In the genomic region with DNA sequence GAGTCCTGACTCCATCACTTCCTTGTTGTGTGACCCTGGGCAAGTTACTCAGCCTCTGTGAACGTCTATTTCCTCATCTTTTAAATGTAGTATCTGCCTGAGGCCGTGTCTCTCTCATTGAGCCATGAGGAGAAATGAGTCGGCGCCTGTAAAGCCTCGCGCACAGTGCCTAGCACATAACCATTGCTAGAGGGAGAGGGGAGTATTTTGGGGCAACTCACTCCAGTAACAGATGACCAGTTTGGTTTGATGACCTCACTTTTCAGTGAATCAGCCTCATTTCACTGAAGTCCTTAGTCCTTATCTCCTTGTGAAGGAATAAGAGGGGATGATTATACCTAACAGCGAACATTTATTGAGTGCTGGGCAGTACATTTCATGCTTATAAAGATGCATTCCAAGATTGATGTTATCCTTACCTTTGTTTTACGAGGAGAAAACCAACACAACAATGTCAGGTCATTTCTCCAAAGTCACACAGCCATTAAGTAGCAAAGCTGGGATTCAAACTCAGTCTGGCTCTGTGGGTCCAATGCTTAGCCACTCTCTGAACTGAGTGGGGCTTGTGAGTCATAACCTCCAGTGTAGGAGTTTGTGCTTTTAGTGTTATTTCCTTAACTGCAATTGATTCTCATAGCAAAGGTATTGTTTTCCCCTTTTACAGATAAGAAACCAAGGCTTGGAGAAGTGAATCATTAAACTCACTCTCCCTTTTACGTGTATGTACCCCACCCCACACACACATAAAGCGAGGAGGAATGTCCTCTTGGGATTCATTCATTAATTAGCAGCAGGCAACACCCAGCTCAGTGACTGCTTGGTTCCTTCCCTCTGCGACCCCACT, we compare ENCODE assay signal across 8 cellular contexts. TPM values are rescaled to one million over a fixed set of nuclear protein-coding genes. Genes with fewer than 3 reads are reported as not detected.
A peak's percentile ranks its signal among the peaks of the same experiment; 100 is the strongest.
DNase-seq lines count a peak whose midpoint lies in the region; ATAC-seq, FAIRE-seq and TF ChIP-seq lines count a peak whose summit lies in the region.

No MANE protein-coding gene starts in this region.

- no peaks in the 10 kb centered on the region for H3K4me1 Mint-ChIP-seq in immature natural killer cell

- peak; percentile 44 for DNase-seq in activated naive CD4-positive, alpha-beta T cell treated with Interleukin-2 at 50 U/mL for 16 hours
- no peak for DNase-seq in activated naive CD4-positive, alpha-beta T cell (lab: John Stamatoyannopoulos, UW)
- peak; percentile 85 for DNase-seq in RCC 7860 (ENCODE audit: low spot score)
- DNase-seq in epithelial cell of esophagus (ENCODE audit: low read depth): peak; percentile 98
- peak; percentile 12 to 13 for DNase-seq in stimulated activated CD4-positive, alpha-beta T cell treated with anti-CD3 and anti-CD28 coated beads, Interleukin-4, amount 100 ng/mL, for 4 hours
- DNase-seq in immature natural killer cell: no peak

- H3K9me3 Mint-ChIP-seq in immature natural killer cell: no peaks in the 10 kb centered on the region

- TF ChIP-seq CTCF in epithelial cell of esophagus (IDR thresholded peaks at IDR 0.05; ENCODE audit: insufficient read depth, low read depth, low read length, missing control alignments): no peak

- no peak for ATAC-seq in HG03469 (IDR thresholded peaks at IDR 0.05; ENCODE audit: unreplicated experiment)
- no peak for ATAC-seq in HG03097 (IDR thresholded peaks at IDR 0.05; ENCODE audit: low FRiP score, unreplicated experiment)

- no peak overlapping the region for H3K4me3 Mint-ChIP-seq in immature natural killer cell

- FAIRE-seq in RCC 7860 (lab: Jason Lieb, UNC): peak; percentile 33

- no peaks in the 10 kb centered on the region for H3K36me3 Mint-ChIP-seq in immature natural killer cell

- H3K27ac Mint-ChIP-seq in immature natural killer cell: no peak overlapping the region

- H3K4me3 ChIP-seq in epithelial cell of esophagus (ENCODE audit: low read length): no peak overlapping the region

- peaks cover 0 to 4% (median 2%) of the 10 kb centered on the region in 3 donors for H3K27me3 Mint-ChIP-seq in immature natural killer cell (ENCODE audit: low read depth in 3 of 3)

RNA-seq across cellular contexts. Expression of a gene that starts 25.9 kb away (rescaled TPM):
- under 1 TPM; 0.18 to 0.48 (median 0.47) TPM for polyA plus RNA-seq in immature natural killer cell

Comparison
In these comparisons a context has a peak if more than half of its experiments do, and no peak if none do; other contexts are left out.
1. DNase-seq: peak in activated naive CD4-positive, alpha-beta T cell treated with Interleukin-2 at 50 U/mL for 16 hours (single experiment), RCC 7860 (single experiment), epithelial cell of esophagus (single experiment) and stimulated activated CD4-positive, alpha-beta T cell treated with anti-CD3 and anti-CD28 coated beads, Interleukin-4, amount 100 ng/mL, for 4 hours (2 of 2); none in activated naive CD4-positive, alpha-beta T cell (0 of 4) and immature natural killer cell (0 of 3).